ENCODE assay signal across 1 cellular context in the genomic region with DNA sequence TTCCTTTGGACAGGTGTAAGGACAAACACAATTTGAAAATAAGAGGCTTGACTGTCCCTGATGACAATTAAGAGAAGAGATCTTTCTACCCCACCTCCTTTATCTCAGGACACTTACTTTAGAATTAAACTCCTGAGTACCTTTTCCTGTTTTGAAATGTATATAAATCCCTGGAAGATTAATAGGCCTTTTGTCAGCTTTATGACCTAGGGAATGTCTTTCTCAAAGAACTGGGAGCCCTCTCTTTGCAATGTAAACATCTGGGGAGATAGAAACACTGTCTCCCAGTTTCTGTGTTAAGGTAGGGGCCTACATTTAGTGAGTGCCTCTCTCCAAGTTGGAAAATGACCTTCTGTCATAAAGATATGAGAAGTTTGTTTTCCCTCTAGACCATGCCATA.
TF ChIP-seq lines count a peak whose summit lies in the region.

No MANE protein-coding gene starts in this region.

TF ChIP-seq in GM23338, 12 proteins besides CTCF, POLR2A, EP300 and RAD21 (continued from another document):
- TF ChIP-seq, protein P1, sequence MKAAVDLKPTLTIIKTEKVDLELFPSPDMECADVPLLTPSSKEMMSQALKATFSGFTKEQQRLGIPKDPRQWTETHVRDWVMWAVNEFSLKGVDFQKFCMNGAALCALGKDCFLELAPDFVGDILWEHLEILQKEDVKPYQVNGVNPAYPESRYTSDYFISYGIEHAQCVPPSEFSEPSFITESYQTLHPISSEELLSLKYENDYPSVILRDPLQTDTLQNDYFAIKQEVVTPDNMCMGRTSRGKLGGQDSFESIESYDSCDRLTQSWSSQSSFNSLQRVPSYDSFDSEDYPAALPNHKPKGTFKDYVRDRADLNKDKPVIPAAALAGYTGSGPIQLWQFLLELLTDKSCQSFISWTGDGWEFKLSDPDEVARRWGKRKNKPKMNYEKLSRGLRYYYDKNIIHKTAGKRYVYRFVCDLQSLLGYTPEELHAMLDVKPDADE (IDR thresholded peaks at IDR 0.05), result no peak
- TF ChIP-seq EZH2phosphoT487 (IDR thresholded peaks at IDR 0.05; ENCODE audit: unreplicated experiment) (no peak), STAT1 (IDR thresholded peaks at IDR 0.05; ENCODE audit: unreplicated experiment) (no peak), POLR2AphosphoS5 (IDR thresholded peaks at IDR 0.05; ENCODE audit: low read depth) (no peak)
TF ChIP-seq in GM23338: peak in this region for 0.
